ENCODE assay signal across 26 cellular contexts in genomic region chr14:30596972-30597371, GRCh38.
"Had no signal": no experiment of that assay in that cellular context is flagged by ENCODE, and none has a peak within 500 bp of the region (broad histone marks: within the 10 kb centered on the region; RNA-seq: fewer than 3 reads in every experiment).

No MANE protein-coding gene starts in this region.

- ATAC-seq: activated CD8-positive, alpha-beta T cell treated with anti-CD3 and anti-CD28 coated beads, Interleukin-2, amount 10 ng/mL, durations not matched to agents 7 days and 5 days; activated T-cell treated with anti-CD3 and anti-CD28 coated beads, Interleukin-2, amount 50 U/mL, for 4 hours had no signal

- H3K4me3 Mint-ChIP-seq: activated CD4-positive, alpha-beta T cell treated with anti-CD3 and anti-CD28 coated beads, Interleukin-2, amount 10 ng/mL, durations not matched to agents 24 days and 14 days; activated CD8-positive, alpha-beta T cell treated with anti-CD3 and anti-CD28 coated beads, Interleukin-2, amount 10 ng/mL, durations not matched to agents 7 days and 5 days; activated naive CD8-positive, alpha-beta T cell treated with anti-CD3 and anti-CD28 coated beads, Interleukin-2, amount 10 ng/mL, durations not matched to agents 7 days and 5 days; activated T-cell treated with anti-CD3 and anti-CD28 coated beads, Interleukin-2, amount 50 U/mL, for 4 hours had no signal

- H3K27ac Mint-ChIP-seq: activated CD4-positive, alpha-beta T cell treated with anti-CD3 and anti-CD28 coated beads, Interleukin-2, amount 10 ng/mL, durations not matched to agents 24 days and 14 days; activated CD8-positive, alpha-beta T cell treated with anti-CD3 and anti-CD28 coated beads, Interleukin-2, amount 10 ng/mL, durations not matched to agents 7 days and 5 days; activated naive CD8-positive, alpha-beta T cell treated with anti-CD3 and anti-CD28 coated beads, Interleukin-2, amount 10 ng/mL, durations not matched to agents 7 days and 5 days had no signal

- H3K9me3 Mint-ChIP-seq: activated CD4-positive, alpha-beta T cell treated with anti-CD3 and anti-CD28 coated beads, Interleukin-2, amount 10 ng/mL, durations not matched to agents 24 days and 14 days; activated naive CD8-positive, alpha-beta T cell treated with anti-CD3 and anti-CD28 coated beads, Interleukin-2, amount 10 ng/mL, durations not matched to agents 7 days and 5 days; activated T-cell treated with anti-CD3 and anti-CD28 coated beads, Interleukin-2, amount 50 U/mL, for 4 hours had no signal

- H3K4me3 ChIP-seq: ascending aorta, cardiac muscle cell, coronary artery had no signal

- H3K4me1 ChIP-seq: ascending aorta had no signal

- H3K27me3 Mint-ChIP-seq: activated CD4-positive, alpha-beta T cell treated with anti-CD3 and anti-CD28 coated beads, Interleukin-2, amount 10 ng/mL, durations not matched to agents 24 days and 14 days; activated naive CD8-positive, alpha-beta T cell treated with anti-CD3 and anti-CD28 coated beads, Interleukin-2, amount 10 ng/mL, durations not matched to agents 7 days and 5 days had no signal

- H3K27me3 ChIP-seq: ascending aorta, cardiac muscle cell had no signal

- DNase-seq: activated CD4-positive, alpha-beta T cell treated with anti-CD3 and anti-CD28 coated beads, Interleukin-2, amount 10 ng/mL, durations not matched to agents 24 days and 14 days; activated CD4-positive, alpha-beta T cell treated with anti-CD3 and anti-CD28 coated beads, Interleukin-2, amount 50 U/mL, for 4 hours; activated CD8-positive, alpha-beta T cell treated with anti-CD3 and anti-CD28 coated beads, Interleukin-2, amount 10 ng/mL, durations not matched to agents 7 days and 5 days; activated effector memory CD4-positive, alpha-beta T cell treated with Interleukin-2 at 50 U/mL for 16 hours; activated naive CD4-positive, alpha-beta T cell treated with anti-CD3 and anti-CD28 coated beads, Interleukin-2, amount 50 U/mL, for 16 hours; activated naive CD8-positive, alpha-beta T cell treated with anti-CD3 and anti-CD28 coated beads, Interleukin-2, amount 10 ng/mL, durations not matched to agents 7 days and 5 days; activated T-cell treated with anti-CD3 and anti-CD28 coated beads, Interleukin-2, amount 50 U/mL, for 4 hours; amygdala; Karpas-422; KBM-7; NCI-H1105; NCI-H1417 treated with DMSO at 0.1 percent for 48 hours; NCI-H1694; NCI-H1930; NCI-H2081 treated with DMSO at 0.1 percent for 48 hours; NCI-H345; NCI-H526; NCI-H748 treated with DMSO at 0.1 percent for 48 hours; NK-92 treated with Interleukin-12 subunit alpha and Interleukin-12 subunit beta, amount 100 ng/mL, for 24 hours; Right ventricle myocardium superior; SW 1271; T-helper 1 cell; T1000 had no signal

- H3K9me3 ChIP-seq: ascending aorta had no signal

- H3K27ac ChIP-seq: ascending aorta, cardiac muscle cell, coronary artery had no signal
